ENCODE assay signal across 1 cellular context in the genomic region with DNA sequence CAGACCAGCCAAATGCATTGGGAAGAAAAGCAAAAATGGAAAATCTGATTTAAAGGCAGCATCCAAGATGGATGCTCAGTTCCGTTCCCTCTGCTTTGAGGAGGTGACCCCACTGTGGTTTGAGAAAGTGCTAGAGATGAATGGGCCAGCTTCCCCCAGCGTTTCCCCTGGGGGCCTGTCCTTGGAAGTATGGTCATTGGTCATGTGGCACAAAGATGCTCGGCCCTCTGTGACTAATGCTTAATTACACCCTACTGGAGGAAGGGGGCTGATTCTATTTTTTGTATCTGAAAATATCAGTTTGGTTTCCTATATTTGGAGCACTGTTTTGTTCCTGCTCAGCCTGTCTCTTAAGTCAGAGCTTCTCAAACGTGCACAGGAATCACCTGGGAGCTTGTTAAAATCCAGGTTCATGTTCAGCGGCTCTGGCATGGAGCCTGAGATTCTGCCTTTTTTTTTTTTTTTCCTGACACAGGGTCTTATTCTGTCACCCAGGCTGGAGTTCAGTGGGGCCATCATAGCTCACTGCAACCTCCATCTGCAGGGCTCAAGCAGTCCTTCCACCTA.
TF ChIP-seq lines count a peak whose summit lies in the region.

No MANE protein-coding gene starts in this region.

TF ChIP-seq in SK-N-SH treated with all-trans-retinoic acid at 6 μM for 48 hours, 23 proteins besides CTCF, POLR2A, EP300 and RAD21 (continued from another document):
- TF ChIP-seq SNAI2 (CRISPR knock-in tag; IDR thresholded peaks at IDR 0.05) (no peak), GLIS3 (CRISPR knock-in tag; IDR thresholded peaks at IDR 0.05) (no peak), RARB (CRISPR knock-in tag; IDR thresholded peaks at IDR 0.05) (no peak), ESRRG (CRISPR knock-in tag; IDR thresholded peaks at IDR 0.05) (no peak), ARNTL (CRISPR knock-in tag; IDR thresholded peaks at IDR 0.05; ENCODE audit: borderline replicate concordance, low read depth) (no peak), ZC3H10 (CRISPR knock-in tag; IDR thresholded peaks at IDR 0.05) (no peak), ZNF70 (CRISPR knock-in tag; IDR thresholded peaks at IDR 0.05) (no peak), ISL1 (CRISPR knock-in tag; IDR thresholded peaks at IDR 0.05) (no peak), PPARA (CRISPR knock-in tag; IDR thresholded peaks at IDR 0.05; ENCODE audit: borderline replicate concordance) (no peak), ZNF8 (CRISPR knock-in tag; IDR thresholded peaks at IDR 0.05) (no peak)
- TF ChIP-seq, protein P1, sequence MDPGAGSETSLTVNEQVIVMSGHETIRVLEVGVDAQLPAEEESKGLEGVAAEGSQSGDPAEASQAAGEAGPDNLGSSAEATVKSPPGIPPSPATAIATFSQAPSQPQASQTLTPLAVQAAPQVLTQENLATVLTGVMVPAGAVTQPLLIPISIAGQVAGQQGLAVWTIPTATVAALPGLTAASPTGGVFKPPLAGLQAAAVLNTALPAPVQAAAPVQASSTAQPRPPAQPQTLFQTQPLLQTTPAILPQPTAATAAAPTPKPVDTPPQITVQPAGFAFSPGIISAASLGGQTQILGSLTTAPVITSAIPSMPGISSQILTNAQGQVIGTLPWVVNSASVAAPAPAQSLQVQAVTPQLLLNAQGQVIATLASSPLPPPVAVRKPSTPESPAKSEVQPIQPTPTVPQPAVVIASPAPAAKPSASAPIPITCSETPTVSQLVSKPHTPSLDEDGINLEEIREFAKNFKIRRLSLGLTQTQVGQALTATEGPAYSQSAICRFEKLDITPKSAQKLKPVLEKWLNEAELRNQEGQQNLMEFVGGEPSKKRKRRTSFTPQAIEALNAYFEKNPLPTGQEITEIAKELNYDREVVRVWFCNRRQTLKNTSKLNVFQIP (CRISPR knock-in tag; IDR thresholded peaks at IDR 0.05; ENCODE audit: borderline replicate concordance, low read depth): no peak
